In the genomic region with DNA sequence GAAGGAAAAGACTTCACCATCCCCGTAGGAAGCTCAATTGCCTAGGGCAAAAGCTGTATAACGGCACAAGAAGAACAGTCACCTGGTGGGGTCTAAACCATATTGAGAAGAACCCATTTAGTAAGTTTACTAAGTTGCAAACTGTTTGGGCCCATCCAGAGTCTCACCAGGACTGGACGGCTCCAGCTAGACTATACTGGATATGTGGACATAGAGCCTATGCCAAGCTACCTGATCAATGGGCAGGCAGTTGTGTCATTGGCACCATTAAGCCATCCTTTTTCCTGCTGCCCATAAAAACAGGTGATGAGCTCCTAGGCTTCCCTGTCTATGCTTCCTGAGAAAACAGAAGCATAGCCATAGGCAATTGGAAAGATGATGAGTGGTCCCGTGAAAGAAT, we compare ENCODE assay signal across 27 cellular contexts.
"Had no signal": no experiment of that assay in that cellular context is flagged by ENCODE, and none has a peak within 500 bp of the region (broad histone marks: within the 10 kb centered on the region; RNA-seq: fewer than 3 reads in every experiment).

No MANE protein-coding gene starts in this region.

- H3K27ac ChIP-seq: colonic mucosa, coronary artery, dorsolateral prefrontal cortex, epithelial cell of prostate, esophagus muscularis mucosa, esophagus squamous epithelium, foreskin keratinocyte, gastrocnemius medialis, gastroesophageal sphincter, heart left ventricle, heart right ventricle had no signal

- H3K27ac Mint-ChIP-seq: dendritic cell treated with granulocyte-macrophage colony-stimulating factor and Interleukin-4, amounts not matched to agents 40 ng/mL and 50 ng/mL, for 4 days; effector memory CD8-positive, alpha-beta T cell had no signal

- DNase-seq: colonic mucosa; cortex of kidney; dermis blood vessel endothelial cell; dorsolateral prefrontal cortex; effector CD4-positive, alpha-beta T cell; effector CD8-positive, alpha-beta T cell; effector memory CD4-positive, alpha-beta T cell; effector memory CD8-positive, alpha-beta T cell; esophagus squamous epithelium; foreskin fibroblast; foreskin keratinocyte; foreskin melanocyte; gastrocnemius medialis; glutamatergic neuron; head of caudate nucleus; heart left ventricle; heart right ventricle had no signal

- H3K4me3 ChIP-seq: colonic mucosa, coronary artery, dorsolateral prefrontal cortex, esophagus muscularis mucosa, esophagus squamous epithelium, gastrocnemius medialis, gastroesophageal sphincter, heart left ventricle, heart right ventricle had no signal

- H3K4me3 Mint-ChIP-seq: dendritic cell treated with granulocyte-macrophage colony-stimulating factor and Interleukin-4, amounts not matched to agents 40 ng/mL and 50 ng/mL, for 4 days; effector memory CD8-positive, alpha-beta T cell had no signal

- H3K27me3 ChIP-seq: colonic mucosa, dorsolateral prefrontal cortex, esophagus muscularis mucosa, esophagus squamous epithelium, foreskin keratinocyte, gastrocnemius medialis, gastroesophageal sphincter, heart left ventricle, heart right ventricle had no signal

- ATAC-seq: effector memory CD8-positive, alpha-beta T cell; esophagus mucosa; foreskin keratinocyte; gastrocnemius medialis; gastroesophageal sphincter; heart left ventricle; heart right ventricle had no signal

- FAIRE-seq: colon, endometrium, endothelial cell of umbilical vein, frontal cortex had no signal

- H3K27me3 Mint-ChIP-seq: dendritic cell treated with granulocyte-macrophage colony-stimulating factor and Interleukin-4, amounts not matched to agents 40 ng/mL and 50 ng/mL, for 4 days; effector memory CD8-positive, alpha-beta T cell had no signal

- H3K4me1 ChIP-seq: colonic mucosa, esophagus muscularis mucosa, esophagus squamous epithelium, foreskin keratinocyte, gastrocnemius medialis, gastroesophageal sphincter, heart left ventricle, heart right ventricle had no signal

- H3K36me3 ChIP-seq: colonic mucosa, esophagus muscularis mucosa, heart left ventricle had no signal
